8 cellular contexts compared by ENCODE assay signal in the genomic region with DNA sequence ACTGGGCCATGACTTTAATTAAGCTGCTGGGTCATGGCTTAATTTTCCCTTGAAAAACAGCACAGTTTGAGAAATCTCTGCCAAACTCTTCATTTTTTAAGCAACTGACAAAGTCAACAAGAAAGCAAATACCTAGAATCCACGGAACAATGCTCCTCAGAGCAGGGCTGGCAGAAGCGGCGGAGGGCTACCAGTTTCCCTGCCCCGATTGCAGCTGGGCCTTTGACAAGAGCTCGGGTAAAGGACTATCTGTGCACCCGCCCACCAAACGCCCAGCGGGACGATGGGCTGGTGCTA. TPM values are rescaled to one million over a fixed set of nuclear protein-coding genes. Genes with fewer than 3 reads are reported as not detected.
DNase-seq lines count a peak whose midpoint lies in the region; ATAC-seq and TF ChIP-seq lines count a peak whose summit lies in the region.

No MANE protein-coding gene starts in this region.

- no peak for TF ChIP-seq EP300 in gastroesophageal sphincter (IDR thresholded peaks at IDR 0.05)

- H3K27me3 ChIP-seq in gastroesophageal sphincter (no peaks in the 10 kb centered on the region), rectal smooth muscle tissue (ENCODE audit: control insufficient read depth, insufficient read depth, low read length) (no peaks in the 10 kb centered on the region)

- H3K27ac ChIP-seq in VCaP = peak overlapping the region; percentile 81
- peak overlapping the region; percentile 77 to 99 (median 94) for H3K27ac ChIP-seq in gastroesophageal sphincter
- H3K27ac ChIP-seq in rectal smooth muscle tissue (ENCODE audit: low read depth, low read length) = peak overlapping the region; percentile 94

- ATAC-seq in gastroesophageal sphincter (no peak), GM18517 (IDR thresholded peaks at IDR 0.05; ENCODE audit: unreplicated experiment) (no peak)

- WGBS in gastroesophageal sphincter (ENCODE audit: low coverage in 1 of 2), 2 donors = 0% methylated on average over 1 to 5 of the region's 9 CpGs

- H3K4me1 ChIP-seq in gastroesophageal sphincter (peaks cover 3 to 58% (median 23%) of the 10 kb centered on the region in 3 donors), rectal smooth muscle tissue (ENCODE audit: control insufficient read depth, insufficient read depth, low read length) (peaks cover 10% of the 10 kb centered on the region)

- TF ChIP-seq CTCF in VCaP (conservative IDR thresholded peaks at IDR 0.05) = no peak
- no peak for TF ChIP-seq CTCF in gastroesophageal sphincter (IDR thresholded peaks at IDR 0.05)

- no peaks in the 10 kb centered on the region for H3K36me3 ChIP-seq in gastroesophageal sphincter
- H3K36me3 ChIP-seq in rectal smooth muscle tissue (ENCODE audit: control insufficient read depth, insufficient read depth, low read length) = no peaks in the 10 kb centered on the region

- peak; percentile 52 for DNase-seq in NCI-H1694 treated with DMSO at 0.1 percent for 48 hours (lab: John Stamatoyannopoulos, UW)
- no peak for DNase-seq in NCI-H1694 (lab: John Stamatoyannopoulos, UW)
- no peak for DNase-seq in NCI-H2196 (lab: John Stamatoyannopoulos, UW; ENCODE audit: unreplicated experiment)
- DNase-seq in NCI-H1048 (lab: John Stamatoyannopoulos, UW) = no peak

- H3K9ac ChIP-seq in rectal smooth muscle tissue (ENCODE audit: low read length) = peak overlapping the region; percentile 25

- H3K4me3 ChIP-seq in gastroesophageal sphincter (peak overlapping the region; percentile 66 to 83), rectal smooth muscle tissue (ENCODE audit: low read length) (peak overlapping the region; percentile 75)

- no peak for TF ChIP-seq POLR2A in gastroesophageal sphincter (IDR thresholded peaks at IDR 0.05)

- H3K9me3 ChIP-seq in gastroesophageal sphincter = no peaks in the 10 kb centered on the region

RNA-seq across cellular contexts. Expression of gene GOLIM4, which starts 1.2 kb away (rescaled TPM):
- 10 to 100 TPM; 41.8 to 49.3 (median 47.8) TPM for total RNA-seq in gastroesophageal sphincter
